ENCODE assay signal across 1 cellular context in the genomic region with DNA sequence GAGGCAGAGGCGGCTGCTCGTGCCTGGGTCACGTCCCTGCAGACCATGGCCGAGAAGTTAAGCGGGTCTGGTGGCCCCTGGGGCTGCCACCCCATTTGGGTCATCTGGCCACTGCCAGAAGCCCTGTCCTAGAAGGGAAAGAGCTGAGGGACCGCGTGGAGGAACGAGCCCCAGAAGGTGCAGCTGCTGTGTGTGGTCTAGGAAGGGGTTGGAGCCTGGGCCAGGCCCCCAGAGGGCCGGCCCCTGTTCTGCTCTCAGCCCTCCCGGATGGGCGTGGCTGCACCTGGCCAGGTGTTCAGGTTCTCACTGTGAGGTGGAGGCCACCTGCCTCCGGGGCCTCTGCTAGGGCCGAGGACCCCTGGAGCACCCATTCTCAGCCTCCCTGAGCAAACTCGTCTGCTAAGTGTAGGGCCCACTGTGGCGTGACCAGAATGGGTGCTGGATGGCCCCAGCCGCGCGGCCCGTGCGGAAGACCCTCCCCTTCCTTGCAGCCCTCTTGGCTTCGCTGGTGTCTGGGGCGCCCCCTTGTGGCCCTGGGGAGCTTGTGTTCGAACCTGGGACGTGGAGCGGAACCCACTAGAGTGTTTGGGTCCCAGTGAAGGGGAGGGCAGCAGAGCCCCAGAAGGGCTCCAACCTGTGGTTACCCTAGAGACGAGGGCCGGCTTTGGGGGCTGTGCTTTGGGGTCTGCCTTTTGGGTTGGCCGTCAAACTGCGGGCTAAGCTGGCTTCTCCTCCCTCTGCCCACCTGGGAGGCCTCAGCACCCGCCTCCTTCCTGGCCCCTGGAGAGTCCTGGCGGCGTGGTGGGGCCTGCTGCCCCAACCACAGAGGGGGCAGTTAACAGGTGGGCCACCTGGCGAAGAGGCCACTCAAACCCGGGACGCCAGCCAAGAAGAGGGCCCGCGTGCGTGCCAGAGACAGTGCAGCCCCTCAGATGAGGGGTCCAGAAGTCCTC.
TF ChIP-seq lines count a peak whose summit lies in the region.

No MANE protein-coding gene starts in this region.

TF ChIP-seq in K562, 482 proteins besides CTCF, POLR2A, EP300 and RAD21 (continued from another document and continues in another):
- TF ChIP-seq, protein P1, sequence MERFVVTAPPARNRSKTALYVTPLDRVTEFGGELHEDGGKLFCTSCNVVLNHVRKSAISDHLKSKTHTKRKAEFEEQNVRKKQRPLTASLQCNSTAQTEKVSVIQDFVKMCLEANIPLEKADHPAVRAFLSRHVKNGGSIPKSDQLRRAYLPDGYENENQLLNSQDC (CRISPR knock-in tag; IDR thresholded peaks at IDR 0.05): no peak
- TF ChIP-seq TRIM24 (IDR thresholded peaks at IDR 0.05) (no peak), PHB (CRISPR knock-in tag; IDR thresholded peaks at IDR 0.05) (no peak), TARDBP (IDR thresholded peaks at IDR 0.05) (0 out of 2 replicates have a peak, but pooled peaks have one; percentile 45), ZFX (CRISPR knock-in tag; IDR thresholded peaks at IDR 0.05) (0 out of 2 replicates have a peak, but pooled peaks have one; percentile 23), ZNF444 (CRISPR knock-in tag; IDR thresholded peaks at IDR 0.05) (no peak), ZC3H11A (IDR thresholded peaks at IDR 0.05; ENCODE audit: low read depth, low read length) (no peak), ZBTB8A (IDR thresholded peaks at IDR 0.05; ENCODE audit: partially characterized antibody) (no peak), ZNF143 (CRISPR knock-in tag; IDR thresholded peaks at IDR 0.05) (0 out of 2 replicates have a peak, but pooled peaks have one; percentile 42), ZNF197 (CRISPR knock-in tag; IDR thresholded peaks at IDR 0.05; ENCODE audit: low read depth) (no peak), ATF3 (IDR thresholded peaks at IDR 0.05) (no peak), ATF3 (CRISPR knock-in tag; conservative IDR thresholded peaks at IDR 0.05) (no peak), MAX (CRISPR knock-in tag; IDR thresholded peaks at IDR 0.05) (peak; percentile 40; the same call in 1 of the 2 replicates), ZKSCAN1 (IDR thresholded peaks at IDR 0.05; ENCODE audit: low read depth, low read length) (no peak), CEBPG (CRISPR knock-in tag; IDR thresholded peaks at IDR 0.05) (0 out of 2 replicates have a peak, but pooled peaks have one; percentile 12), CEBPG (tag; conservative IDR thresholded peaks at IDR 0.05 in 1 of 2, IDR thresholded peaks at IDR 0.05 in 1 of 2) (no peak), FOXK1 (CRISPR knock-in tag; IDR thresholded peaks at IDR 0.05; ENCODE audit: borderline replicate concordance) (no peak), KLF16 (IDR thresholded peaks at IDR 0.05) (0 out of 2 replicates have a peak, but pooled peaks have one; percentile 8), ZNF217 (CRISPR knock-in tag; IDR thresholded peaks at IDR 0.05) (no peak), ZNF324 (CRISPR knock-in tag; IDR thresholded peaks at IDR 0.05) (no peak), HOXB6 (CRISPR knock-in tag; IDR thresholded peaks at IDR 0.05; ENCODE audit: borderline replicate concordance) (no peak), KLF6 (CRISPR knock-in tag; IDR thresholded peaks at IDR 0.05; ENCODE audit: borderline replicate concordance) (no peak), SMAD1 (IDR thresholded peaks at IDR 0.05; ENCODE audit: low read depth, low read length, partially characterized antibody) (no peak), POLR2B (IDR thresholded peaks at IDR 0.05; ENCODE audit: low read depth, partially characterized antibody) (no peak), TCF3 (CRISPR knock-in tag; IDR thresholded peaks at IDR 0.05) (no peak), RNF2 (IDR thresholded peaks at IDR 0.05) (no peak), MEIS2 (IDR thresholded peaks at IDR 0.05; ENCODE audit: partially characterized antibody) (no peak), HNRNPL (IDR thresholded peaks at IDR 0.05; ENCODE audit: low read depth, low read length) (no peak), CXXC5 (CRISPR knock-in tag; IDR thresholded peaks at IDR 0.05) (peak; percentile 33; the same call in 1 of the 2 replicates), RREB1 (CRISPR knock-in tag; IDR thresholded peaks at IDR 0.05) (no peak), STAG1 (CRISPR knock-in tag; IDR thresholded peaks at IDR 0.05; ENCODE audit: borderline replicate concordance) (peak; percentile 47; the same call in 1 of the 2 replicates), PHTF2 (CRISPR knock-in tag; IDR thresholded peaks at IDR 0.05) (no peak), HLTF (IDR thresholded peaks at IDR 0.05) (no peak)
- TF ChIP-seq, protein P2, sequence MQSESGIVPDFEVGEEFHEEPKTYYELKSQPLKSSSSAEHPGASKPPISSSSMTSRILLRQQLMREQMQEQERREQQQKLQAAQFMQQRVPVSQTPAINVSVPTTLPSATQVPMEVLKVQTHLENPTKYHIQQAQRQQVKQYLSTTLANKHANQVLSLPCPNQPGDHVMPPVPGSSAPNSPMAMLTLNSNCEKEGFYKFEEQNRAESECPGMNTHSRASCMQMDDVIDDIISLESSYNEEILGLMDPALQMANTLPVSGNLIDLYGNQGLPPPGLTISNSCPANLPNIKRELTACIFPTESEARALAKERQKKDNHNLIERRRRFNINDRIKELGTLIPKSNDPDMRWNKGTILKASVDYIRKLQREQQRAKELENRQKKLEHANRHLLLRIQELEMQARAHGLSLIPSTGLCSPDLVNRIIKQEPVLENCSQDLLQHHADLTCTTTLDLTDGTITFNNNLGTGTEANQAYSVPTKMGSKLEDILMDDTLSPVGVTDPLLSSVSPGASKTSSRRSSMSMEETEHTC (IDR thresholded peaks at IDR 0.05): no peak
- TF ChIP-seq, protein P3, sequence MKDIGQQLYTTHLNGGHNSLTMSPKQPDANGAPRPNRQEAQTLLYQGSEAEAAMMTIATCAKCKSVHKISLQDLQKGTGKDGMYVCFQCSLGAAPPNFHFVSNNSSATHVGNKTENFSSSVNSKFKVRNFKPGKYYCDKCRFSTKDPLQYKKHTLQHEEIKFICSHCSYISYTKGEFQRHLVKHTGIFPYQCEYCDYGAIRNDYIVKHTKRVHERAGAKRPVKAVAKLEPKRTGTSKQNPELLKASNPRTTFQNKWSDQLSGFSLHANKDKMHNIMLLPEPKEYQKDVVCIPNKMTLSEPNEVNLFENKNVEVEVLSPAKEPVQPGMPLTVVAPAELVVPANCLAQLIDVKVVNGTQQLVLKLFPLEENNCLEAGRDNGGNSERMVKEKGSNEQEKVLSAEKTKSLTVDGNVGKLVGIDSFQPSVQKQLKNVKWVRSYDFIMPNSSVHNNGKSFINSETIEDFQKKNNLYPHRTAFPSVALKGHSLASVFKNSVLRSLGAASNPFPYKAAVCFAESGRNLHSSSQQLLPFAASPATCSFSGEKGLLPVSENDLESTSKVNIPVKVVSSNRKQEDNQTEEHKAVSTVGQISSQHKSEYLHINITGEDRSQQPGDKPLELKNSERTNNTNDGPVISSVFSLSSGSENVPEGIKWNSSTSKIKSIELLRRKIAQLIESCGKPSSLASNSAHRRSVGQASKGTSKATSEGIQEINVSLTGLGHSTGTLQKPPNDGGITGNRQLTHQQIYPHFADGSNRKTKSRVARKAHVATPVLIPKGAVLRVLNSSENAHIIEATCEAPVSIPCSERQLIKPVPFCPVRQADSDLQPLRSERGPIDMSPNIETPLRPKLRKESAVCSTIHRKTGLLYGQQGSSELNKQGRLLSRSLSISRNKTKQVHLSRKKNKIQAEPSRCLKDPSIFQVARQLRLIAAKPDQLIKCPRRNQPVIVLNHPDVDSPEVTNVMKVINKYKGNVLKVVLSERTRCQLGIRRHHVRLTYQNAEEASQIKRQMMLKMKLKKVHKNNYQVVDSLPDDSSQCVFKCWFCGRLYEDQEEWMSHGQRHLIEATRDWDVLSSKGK (CRISPR knock-in tag; IDR thresholded peaks at IDR 0.05): no peak
- TF ChIP-seq, protein P4, sequence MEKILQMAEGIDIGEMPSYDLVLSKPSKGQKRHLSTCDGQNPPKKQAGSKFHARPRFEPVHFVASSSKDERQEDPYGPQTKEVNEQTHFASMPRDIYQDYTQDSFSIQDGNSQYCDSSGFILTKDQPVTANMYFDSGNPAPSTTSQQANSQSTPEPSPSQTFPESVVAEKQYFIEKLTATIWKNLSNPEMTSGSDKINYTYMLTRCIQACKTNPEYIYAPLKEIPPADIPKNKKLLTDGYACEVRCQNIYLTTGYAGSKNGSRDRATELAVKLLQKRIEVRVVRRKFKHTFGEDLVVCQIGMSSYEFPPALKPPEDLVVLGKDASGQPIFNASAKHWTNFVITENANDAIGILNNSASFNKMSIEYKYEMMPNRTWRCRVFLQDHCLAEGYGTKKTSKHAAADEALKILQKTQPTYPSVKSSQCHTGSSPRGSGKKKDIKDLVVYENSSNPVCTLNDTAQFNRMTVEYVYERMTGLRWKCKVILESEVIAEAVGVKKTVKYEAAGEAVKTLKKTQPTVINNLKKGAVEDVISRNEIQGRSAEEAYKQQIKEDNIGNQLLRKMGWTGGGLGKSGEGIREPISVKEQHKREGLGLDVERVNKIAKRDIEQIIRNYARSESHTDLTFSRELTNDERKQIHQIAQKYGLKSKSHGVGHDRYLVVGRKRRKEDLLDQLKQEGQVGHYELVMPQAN (IDR thresholded peaks at IDR 0.05; ENCODE audit: borderline replicate concordance): peak; percentile 38; the same call in 1 of the 2 replicates
- TF ChIP-seq, protein P5, sequence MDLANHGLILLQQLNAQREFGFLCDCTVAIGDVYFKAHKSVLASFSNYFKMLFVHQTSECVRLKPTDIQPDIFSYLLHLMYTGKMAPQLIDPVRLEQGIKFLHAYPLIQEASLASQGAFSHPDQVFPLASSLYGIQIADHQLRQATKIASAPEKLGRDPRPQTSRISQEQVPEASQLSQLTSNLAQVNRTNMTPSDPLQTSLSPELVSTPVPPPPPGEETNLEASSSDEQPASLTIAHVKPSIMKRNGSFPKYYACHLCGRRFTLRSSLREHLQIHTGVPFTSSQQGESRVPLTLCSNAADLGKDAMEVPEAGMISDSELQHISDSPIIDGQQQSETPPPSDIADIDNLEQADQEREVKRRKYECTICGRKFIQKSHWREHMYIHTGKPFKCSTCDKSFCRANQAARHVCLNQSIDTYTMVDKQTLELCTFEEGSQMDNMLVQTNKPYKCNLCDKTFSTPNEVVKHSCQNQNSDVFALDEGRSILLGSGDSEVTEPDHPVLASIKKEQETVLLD (IDR thresholded peaks at IDR 0.05): peak; percentile 74; the same call in 1 of the 2 replicates
- TF ChIP-seq, protein P6, sequence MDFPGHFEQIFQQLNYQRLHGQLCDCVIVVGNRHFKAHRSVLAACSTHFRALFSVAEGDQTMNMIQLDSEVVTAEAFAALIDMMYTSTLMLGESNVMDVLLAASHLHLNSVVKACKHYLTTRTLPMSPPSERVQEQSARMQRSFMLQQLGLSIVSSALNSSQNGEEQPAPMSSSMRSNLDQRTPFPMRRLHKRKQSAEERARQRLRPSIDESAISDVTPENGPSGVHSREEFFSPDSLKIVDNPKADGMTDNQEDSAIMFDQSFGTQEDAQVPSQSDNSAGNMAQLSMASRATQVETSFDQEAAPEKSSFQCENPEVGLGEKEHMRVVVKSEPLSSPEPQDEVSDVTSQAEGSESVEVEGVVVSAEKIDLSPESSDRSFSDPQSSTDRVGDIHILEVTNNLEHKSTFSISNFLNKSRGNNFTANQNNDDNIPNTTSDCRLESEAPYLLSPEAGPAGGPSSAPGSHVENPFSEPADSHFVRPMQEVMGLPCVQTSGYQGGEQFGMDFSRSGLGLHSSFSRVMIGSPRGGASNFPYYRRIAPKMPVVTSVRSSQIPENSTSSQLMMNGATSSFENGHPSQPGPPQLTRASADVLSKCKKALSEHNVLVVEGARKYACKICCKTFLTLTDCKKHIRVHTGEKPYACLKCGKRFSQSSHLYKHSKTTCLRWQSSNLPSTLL (IDR thresholded peaks at IDR 0.05): no peak
- TF ChIP-seq, protein P7, sequence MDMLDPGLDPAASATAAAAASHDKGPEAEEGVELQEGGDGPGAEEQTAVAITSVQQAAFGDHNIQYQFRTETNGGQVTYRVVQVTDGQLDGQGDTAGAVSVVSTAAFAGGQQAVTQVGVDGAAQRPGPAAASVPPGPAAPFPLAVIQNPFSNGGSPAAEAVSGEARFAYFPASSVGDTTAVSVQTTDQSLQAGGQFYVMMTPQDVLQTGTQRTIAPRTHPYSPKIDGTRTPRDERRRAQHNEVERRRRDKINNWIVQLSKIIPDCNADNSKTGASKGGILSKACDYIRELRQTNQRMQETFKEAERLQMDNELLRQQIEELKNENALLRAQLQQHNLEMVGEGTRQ (CRISPR knock-in tag; IDR thresholded peaks at IDR 0.05): no peak
